17 cellular contexts compared by ENCODE assay signal in the genomic region with DNA sequence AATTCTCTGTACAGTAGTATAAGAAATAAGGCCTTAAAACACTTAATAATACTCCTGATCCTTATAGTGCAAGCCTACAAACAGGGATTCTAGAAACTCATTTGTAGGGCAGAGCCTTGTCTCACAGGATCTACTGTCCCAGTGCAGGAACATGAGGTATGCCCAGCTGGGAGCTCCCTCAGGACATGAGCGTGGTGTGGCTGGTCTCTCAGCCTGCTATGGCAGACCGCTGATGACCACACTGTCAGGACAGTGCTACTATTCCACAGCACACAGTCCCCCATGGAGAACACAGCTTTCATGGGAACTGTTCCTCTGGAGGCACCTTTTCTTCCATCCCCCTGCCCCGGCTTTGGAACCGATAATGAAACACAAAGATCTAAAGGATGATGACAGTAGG. TPM values are rescaled to one million over a fixed set of nuclear protein-coding genes. Genes with fewer than 3 reads are reported as not detected.
DNase-seq lines count a peak whose midpoint lies in the region; ATAC-seq, FAIRE-seq and TF ChIP-seq lines count a peak whose summit lies in the region.
"Had no signal": no experiment of that assay in that cellular context is flagged by ENCODE, and none has a peak within 500 bp of the region (broad histone marks: within the 10 kb centered on the region; RNA-seq: fewer than 3 reads in every experiment).

No MANE protein-coding gene starts in this region.

- 48% methylated on average over 4 of the region's 4 CpGs for WGBS in K562 (ENCODE audit: insufficient coverage, low coverage, missing lambda C conversion rate)
- WGBS in neuronal stem cell (ENCODE audit: extremely low coverage in 2 of 2, insufficient read length in 2 of 2, insufficient replicate concordance in 1 of 2), 2 donors, result no CpG with 5 or more reads among the region's 4 CpGs
- WGBS in mesenchymal stem cell, result 95% methylated on average over 4 of the region's 4 CpGs

- no peak for TF ChIP-seq POLR2A in K562 (conservative IDR thresholded peaks at IDR 0.05)

- H4K8ac ChIP-seq in neuronal stem cell (ENCODE audit: low read depth, low read length) (no peak overlapping the region), mesenchymal stem cell (ENCODE audit: low read length) (no peak overlapping the region)

- H4K91ac ChIP-seq in neuronal stem cell (ENCODE audit: low read depth, low read length, poor library complexity) (no peak overlapping the region), mesenchymal stem cell (ENCODE audit: low read length) (no peak overlapping the region)

- H3K9me1 ChIP-seq in K562 (ENCODE audit: control insufficient read depth, insufficient read depth, low read length), result no peaks in the 10 kb centered on the region

- TF ChIP-seq RAD21 in K562 (CRISPR knock-in tag; conservative IDR thresholded peaks at IDR 0.05 in 1 of 2, IDR thresholded peaks at IDR 0.05 in 1 of 2), result no peak

- peak overlapping the region in 1 of 2 experiments; percentile 13; a peak in 1 of 4 replicates for H3K9ac ChIP-seq in K562 (ENCODE audit: insufficient read depth in 1 of 2, low read depth in 2 of 2, low read length in 2 of 2)
- H3K9ac ChIP-seq in neuronal stem cell (ENCODE audit: low read depth, low read length, poor library complexity), result no peak overlapping the region
- H3K9ac ChIP-seq in mesenchymal stem cell (ENCODE audit: low read length), result no peak overlapping the region
- H3K9ac ChIP-seq: BLaER1 had no signal

- H3K4me3 ChIP-seq in Panc1 (ENCODE audit: low read depth in 2 of 2, low read length in 2 of 2), result no peak overlapping the region
- H3K4me3 ChIP-seq in K562, result no peak overlapping the region
- peak overlapping the region in 1 of 2 donors; percentile 22 for H3K4me3 ChIP-seq in neuronal stem cell (ENCODE audit: low read length in 2 of 2)
- H3K4me3 ChIP-seq in foreskin fibroblast (ENCODE audit: low read depth in 1 of 2, low read length in 2 of 2), result no peak overlapping the region
- no peak overlapping the region for H3K4me3 ChIP-seq in mesenchymal stem cell (ENCODE audit: insufficient read depth in 1 of 2, low read depth in 1 of 2, low read length in 2 of 2)
- H3K4me3 ChIP-seq: BLaER1, GM23338 had no signal

- H3K23ac ChIP-seq in neuronal stem cell (ENCODE audit: low read depth, low read length, poor library complexity) (no peak overlapping the region), mesenchymal stem cell (ENCODE audit: low read length in 2 of 2) (no peak overlapping the region)

- no peaks in the 10 kb centered on the region for H3K79me2 ChIP-seq in K562 (ENCODE audit: control insufficient read depth, insufficient read depth, low read length)

- H3K4me1 ChIP-seq in Panc1 (ENCODE audit: control insufficient read depth, insufficient read depth, low read length), result no peaks in the 10 kb centered on the region
- H3K4me1 ChIP-seq in K562 (replicated peaks in 1 of 2; ENCODE audit: control insufficient read depth in 2 of 2, insufficient read depth in 2 of 2, low read length in 2 of 2), result peaks cover 9% of the 10 kb centered on the region in 2 experiments; a peak in 2 of 5 replicates
- peaks cover 0 to 4% of the 10 kb centered on the region in 2 donors for H3K4me1 ChIP-seq in neuronal stem cell (ENCODE audit: control insufficient read depth in 2 of 2, insufficient read depth in 1 of 2, low read depth in 1 of 2, low read length in 2 of 2)
- H3K4me1 ChIP-seq in mesenchymal stem cell (ENCODE audit: control insufficient read depth, insufficient read depth, low read depth, low read length), result no peaks in the 10 kb centered on the region
- H3K4me1 ChIP-seq: BLaER1, Caco-2 had no signal

- peak overlapping the region; percentile 69 for H3K18ac ChIP-seq in neuronal stem cell (ENCODE audit: low read length)
- H3K18ac ChIP-seq in mesenchymal stem cell (ENCODE audit: low read depth in 1 of 2, low read length in 2 of 2), result no peak overlapping the region

- BruUV-seq in Panc1 (replicated peaks; lab: Mats Ljungman, UMichigan), result no TSS peak
- BruUV-seq in K562 (replicated peaks; lab: Mats Ljungman, UMichigan), result no TSS peak

- intact Hi-C loops in Panc1 (cut with micrococcal nuclease; ENCODE audit: unreplicated experiment) (no loop called here), K562 (cut with micrococcal nuclease) (no loop called here)

- H2BK5ac ChIP-seq in neuronal stem cell (ENCODE audit: low read length) (peak overlapping the region; percentile 18), mesenchymal stem cell (ENCODE audit: low read depth, low read length, poor library complexity, severe bottlenecking) (no peak overlapping the region)

- H2BK12ac ChIP-seq in neuronal stem cell (ENCODE audit: low read length) (no peak overlapping the region), mesenchymal stem cell (ENCODE audit: low read length in 2 of 2) (no peak overlapping the region)

- H3K4me2 ChIP-seq in K562 (ENCODE audit: insufficient read depth, low read length), result no peak overlapping the region
- no peak overlapping the region for H3K4me2 ChIP-seq in neuronal stem cell (ENCODE audit: insufficient read depth, low read length, poor library complexity, severe bottlenecking)
- no peak overlapping the region for H3K4me2 ChIP-seq in mesenchymal stem cell (ENCODE audit: low read length, poor library complexity, severe bottlenecking)
- H3K4me2 ChIP-seq: BLaER1, GM23338 had no signal

- no peak for TF ChIP-seq EP300 in K562 (IDR thresholded peaks at IDR 0.05; ENCODE audit: low read length)

- DNase-seq in Panc1 (ENCODE audit: low read depth, low spot score) (no peak), K562 (ENCODE audit: extremely low read depth in 1 of 4, low spot score in 3 of 4) (peak in 1 of 4 experiments; percentile 6), neuronal stem cell (ENCODE audit: low spot score) (no peak), foreskin fibroblast (no peak), GM19239 (ENCODE audit: insufficient read length, low spot score) (no peak), mesenchymal stem cell (no peak)
- DNase-seq: Caco-2; CD4-positive, CD25-positive, alpha-beta regulatory T cell; CD8-positive, alpha-beta T cell; DMS153; DND-41; H9 had no signal

- H3K27ac ChIP-seq in Panc1 (ENCODE audit: low read length) (no peak overlapping the region), K562 (ENCODE audit: extremely low read depth, low read depth, low read length) (no peak overlapping the region), neuronal stem cell (replicated peaks; ENCODE audit: low read length) (no peak overlapping the region), mesenchymal stem cell (ENCODE audit: low read length, poor library complexity, severe bottlenecking) (no peak overlapping the region)
- H3K27ac ChIP-seq: BLaER1, C4-2B had no signal

- FAIRE-seq in K562 (lab: Jason Lieb, UNC) (peak; percentile 29), GM19239 (lab: Jason Lieb, UNC) (no peak)
- FAIRE-seq: GM12892 had no signal

- no peak overlapping the region for H3K14ac ChIP-seq in neuronal stem cell (ENCODE audit: low read length)
- no peak overlapping the region for H3K14ac ChIP-seq in mesenchymal stem cell (ENCODE audit: low read length in 2 of 2)

- TF ChIP-seq CTCF in Panc1 (IDR thresholded peaks at IDR 0.05) (no peak), K562 (IDR thresholded peaks at IDR 0.05 in 2 of 3, conservative IDR thresholded peaks at IDR 0.05 in 1 of 3; ENCODE audit: insufficient read depth in 2 of 3, low read depth in 1 of 3, low read length in 3 of 3) (no peak), foreskin fibroblast (IDR thresholded peaks at IDR 0.05; ENCODE audit: low read depth, low read length) (no peak)

- no peak overlapping the region for H3K4ac ChIP-seq in neuronal stem cell (ENCODE audit: low read length)
- no peak overlapping the region for H3K4ac ChIP-seq in mesenchymal stem cell (ENCODE audit: low read depth in 1 of 2, low read length in 2 of 2)

- no peak overlapping the region for H2BK120ac ChIP-seq in neuronal stem cell (ENCODE audit: low read depth, low read length)
- no peak overlapping the region for H2BK120ac ChIP-seq in mesenchymal stem cell (ENCODE audit: low read depth, low read length)

- POLR2A ChIA-PET in Panc1 (lab: Charles Lee), result no interaction called here
- POLR2A ChIA-PET in K562 (lab: Yijun Ruan, JAX), result interaction anchor here (1.0 kb wide), 1 partner anchor 16 kb away, joined by 4 read pairs; no protein-coding TSS in a partner anchor

- H4K20me1 ChIP-seq in K562 (replicated peaks; ENCODE audit: control insufficient read depth, insufficient read depth, low read length), result no peaks in the 10 kb centered on the region
- H4K20me1 ChIP-seq: BLaER1 had no signal

- H2AK5ac ChIP-seq in neuronal stem cell (ENCODE audit: low read depth, low read length), result no peak overlapping the region
- no peak overlapping the region for H2AK5ac ChIP-seq in mesenchymal stem cell (ENCODE audit: low read length, severe bottlenecking)

- H2BK15ac ChIP-seq in neuronal stem cell (ENCODE audit: low read length), result no peak overlapping the region
- H2BK15ac ChIP-seq in mesenchymal stem cell (ENCODE audit: low read depth, poor library complexity, severe bottlenecking), result no peak overlapping the region

- H3K36me3 ChIP-seq in Panc1 (ENCODE audit: control insufficient read depth, insufficient read depth, low read length), result peaks cover 3% of the 10 kb centered on the region; the same call in 1 of the 2 replicates
- no peaks in the 10 kb centered on the region for H3K36me3 ChIP-seq in K562 (ENCODE audit: control insufficient read depth, insufficient read depth, low read length)
- H3K36me3 ChIP-seq in neuronal stem cell (replicated peaks in 1 of 2; ENCODE audit: control insufficient read depth in 2 of 2, insufficient read depth in 2 of 2, low read length in 2 of 2), result peaks cover 11 to 82% of the 10 kb centered on the region in 2 donors
- H3K36me3 ChIP-seq in mesenchymal stem cell (ENCODE audit: control insufficient read depth in 1 of 2, insufficient read depth in 2 of 2, low read depth in 1 of 2, low read length in 2 of 2), result peaks cover 14 to 75% of the 10 kb centered on the region in 2 experiments

- ATAC-seq in Panc1, result peak; percentile 59
- ATAC-seq in K562, result peak; percentile 62
- ATAC-seq: CD8-positive, alpha-beta T cell; HCT116 had no signal

- in situ Hi-C loops in Panc1 (cut with HindIII; ENCODE audit: low pct_unique_long_range_greater_than_20kb, low sequenced_read_pairs) (no loop called here), K562 (cut with MboI) (no loop called here)

- CTCF ChIA-PET in Panc1 (lab: Charles Lee), result interaction anchor here (0.6 kb wide), 1 partner anchor 50 kb away, joined by 3 read pairs; no protein-coding TSS in a partner anchor
- CTCF ChIA-PET in K562 (lab: Yijun Ruan, JAX; ENCODE audit: low intra/inter-chr PET ratio), result no interaction called here

- H3K27me3 ChIP-seq in Panc1 (ENCODE audit: control insufficient read depth, insufficient read depth, low read length) (no peaks in the 10 kb centered on the region), K562 (ENCODE audit: control insufficient read depth in 2 of 2, insufficient read depth in 2 of 2, low read length in 2 of 2) (no peaks in the 10 kb centered on the region), neuronal stem cell (ENCODE audit: control insufficient read depth in 3 of 3, insufficient read depth in 3 of 3, low read depth in 1 of 3, low read length in 3 of 3) (no peaks in the 10 kb centered on the region), mesenchymal stem cell (ENCODE audit: control insufficient read depth in 1 of 2, insufficient read depth in 1 of 2, low read length in 2 of 2) (no peaks in the 10 kb centered on the region)
- H3K27me3 ChIP-seq: BLaER1 had no signal

- H2AFZ ChIP-seq in K562 (ENCODE audit: low read depth, low read length) (no peak overlapping the region), neuronal stem cell (ENCODE audit: low read length) (no peak overlapping the region), mesenchymal stem cell (ENCODE audit: low read depth, low read length) (no peak overlapping the region)
- H2AFZ ChIP-seq: GM23338 had no signal

- H3K9me3 ChIP-seq in Panc1 (ENCODE audit: control insufficient read depth, insufficient read depth, low read depth, low read length) (no peaks in the 10 kb centered on the region), K562 (replicated peaks; ENCODE audit: control insufficient read depth, insufficient read depth, low read depth, low read length) (no peaks in the 10 kb centered on the region), neuronal stem cell (replicated peaks in 1 of 2; ENCODE audit: control insufficient read depth in 2 of 2, insufficient read depth in 1 of 2, low read depth in 1 of 2, low read length in 2 of 2) (no peaks in the 10 kb centered on the region), mesenchymal stem cell (ENCODE audit: control insufficient read depth, low read length) (no peaks in the 10 kb centered on the region)
- H3K9me3 ChIP-seq: BLaER1, Caco-2 had no signal

- H3K79me1 ChIP-seq in neuronal stem cell (ENCODE audit: low read depth, low read length), result no peaks in the 10 kb centered on the region
- no peaks in the 10 kb centered on the region for H3K79me1 ChIP-seq in mesenchymal stem cell (replicated peaks; ENCODE audit: low read length, poor library complexity, severe bottlenecking)

RNA-seq across cellular contexts. Expression of a gene that starts 53.0 kb away (rescaled TPM):
- total RNA-seq in Panc1 (2021; ENCODE audit: unreplicated experiment) (8.2 TPM), K562 (2014; rRNA removed) (2.2 and 2.8 TPM in 2 replicates), K562 (2014; rRNA removed; fragmentation: Illumina TruSeq; extraction: Trizol) (3.5 and 4.4 TPM in 2 replicates), K562 (2015; rRNA removed; fragmentation: Illumina TruSeq; extraction: Trizol) (2.9 and 3.6 TPM in 2 replicates), K562 (2021) (2.6 and 4.2 TPM in 2 replicates)
- 4.7 TPM for polyA plus RNA-seq in Panc1 (2012; ENCODE audit: insufficient read length)
- 4.6 and 10.9 TPM in 2 replicates for total RNA-seq in K562 (2011; cell fraction: chromatin; rRNA removed; ENCODE audit: low replicate concordance)
- total RNA-seq in K562 (2011; cell fraction: nucleolus; rRNA removed), result 2.8 and 3.8 TPM in 2 replicates
- total RNA-seq in K562 (2011; cell fraction: nucleoplasm; rRNA removed), result 5.1 and 11.2 TPM in 2 replicates
- polyA plus RNA-seq in K562 (2011; rRNA removed) (4.8 and 6.2 TPM in 2 replicates), K562 (2014; fragmentation: Illumina TruSeq; extraction: Trizol) (3.1 and 3.3 TPM in 2 replicates), K562 (2014; fragmentation: Nextera tagmentation; extraction: Ambion mirVana) (1 to 10 TPM; 1.8 to 2.0 TPM), K562 (2014; rRNA removed) (2.2 and 3.4 TPM in 2 replicates)
- polyA plus RNA-seq in K562 (2011; cell fraction: cytosol; rRNA removed), result 1.7 and 3.1 TPM in 2 replicates
- 4.4 and 5.3 TPM in 2 replicates for polyA plus RNA-seq in K562 (2011; cell fraction: nucleus; rRNA removed)
- 2.8 and 3.8 TPM in 2 replicates for polyA plus RNA-seq in K562 (2012)
- 6.8 and 7.7 TPM in 2 replicates for polyA minus RNA-seq in K562 (2011; rRNA and poly(A)+ RNA removed)
- polyA minus RNA-seq in K562 (2011; cell fraction: cytosol; rRNA and poly(A)+ RNA removed), result 2.6 and 2.9 TPM in 2 replicates
- 3.4 and 5.3 TPM in 2 replicates for polyA minus RNA-seq in K562 (2011; cell fraction: nucleus; rRNA and poly(A)+ RNA removed)
- 8.5 TPM for polyA plus RNA-seq in neuronal stem cell (2013, experiment 1 of 2)
- polyA plus RNA-seq in neuronal stem cell (2013, experiment 2 of 2), result 8.5 TPM
- polyA plus RNA-seq in mesenchymal stem cell (2013, experiment 1 of 2), result 3.5 TPM
- polyA plus RNA-seq in mesenchymal stem cell (2013, experiment 2 of 2), result 3.6 TPM

RNA-seq across cellular contexts. Expression of a gene that starts 53.0 kb away (rescaled TPM):
- total RNA-seq in Panc1 (2021; ENCODE audit: unreplicated experiment) (54.4 TPM), K562 (2014; rRNA removed) (4.0 and 4.3 TPM in 2 replicates), K562 (2014; rRNA removed; fragmentation: Illumina TruSeq; extraction: Trizol) (28.8 and 33.6 TPM in 2 replicates), K562 (2015; rRNA removed; fragmentation: Illumina TruSeq; extraction: Trizol) (22.5 and 24.1 TPM in 2 replicates), K562 (2021) (27.2 and 30.1 TPM in 2 replicates)
- polyA plus RNA-seq in Panc1 (2012; ENCODE audit: insufficient read length), result 37.8 TPM
- 1.4 and 4.6 TPM in 2 replicates for total RNA-seq in K562 (2011; cell fraction: chromatin; rRNA removed; ENCODE audit: low replicate concordance)
- 0.67 and 1.1 TPM in 2 replicates for total RNA-seq in K562 (2011; cell fraction: nucleolus; rRNA removed)
- 1.6 and 5.2 TPM in 2 replicates for total RNA-seq in K562 (2011; cell fraction: nucleoplasm; rRNA removed)
- polyA plus RNA-seq in K562 (2011; rRNA removed) (17.2 and 24.9 TPM in 2 replicates), K562 (2014; fragmentation: Illumina TruSeq; extraction: Trizol) (15.2 and 15.8 TPM in 2 replicates), K562 (2014; fragmentation: Nextera tagmentation; extraction: Ambion mirVana) (10 to 100 TPM; 48.8 to 58.4 TPM), K562 (2014; rRNA removed) (14.9 and 19.1 TPM in 2 replicates)
- polyA plus RNA-seq in K562 (2011; cell fraction: cytosol; rRNA removed), result 2.9 and 5.0 TPM in 2 replicates
- 1.6 and 3.1 TPM in 2 replicates for polyA plus RNA-seq in K562 (2011; cell fraction: nucleus; rRNA removed)
- polyA plus RNA-seq in K562 (2012), result 14.6 and 23.1 TPM in 2 replicates
- polyA minus RNA-seq in K562 (2011; rRNA and poly(A)+ RNA removed), result 6.6 and 7.4 TPM in 2 replicates
- 0.46 and 1.5 TPM in 2 replicates for polyA minus RNA-seq in K562 (2011; cell fraction: cytosol; rRNA and poly(A)+ RNA removed)
- polyA minus RNA-seq in K562 (2011; cell fraction: nucleus; rRNA and poly(A)+ RNA removed), result 0.54 and 0.78 TPM in 2 replicates
- polyA plus RNA-seq in neuronal stem cell (2013, experiment 1 of 2), result 48.7 TPM
- polyA plus RNA-seq in neuronal stem cell (2013, experiment 2 of 2), result 50.5 TPM
- polyA plus RNA-seq in mesenchymal stem cell (2013, experiment 1 of 2), result 38.6 TPM
- polyA plus RNA-seq in mesenchymal stem cell (2013, experiment 2 of 2), result 42.0 TPM
